Comparison of ENCODE assay signal across 8 cellular contexts in the genomic region with DNA sequence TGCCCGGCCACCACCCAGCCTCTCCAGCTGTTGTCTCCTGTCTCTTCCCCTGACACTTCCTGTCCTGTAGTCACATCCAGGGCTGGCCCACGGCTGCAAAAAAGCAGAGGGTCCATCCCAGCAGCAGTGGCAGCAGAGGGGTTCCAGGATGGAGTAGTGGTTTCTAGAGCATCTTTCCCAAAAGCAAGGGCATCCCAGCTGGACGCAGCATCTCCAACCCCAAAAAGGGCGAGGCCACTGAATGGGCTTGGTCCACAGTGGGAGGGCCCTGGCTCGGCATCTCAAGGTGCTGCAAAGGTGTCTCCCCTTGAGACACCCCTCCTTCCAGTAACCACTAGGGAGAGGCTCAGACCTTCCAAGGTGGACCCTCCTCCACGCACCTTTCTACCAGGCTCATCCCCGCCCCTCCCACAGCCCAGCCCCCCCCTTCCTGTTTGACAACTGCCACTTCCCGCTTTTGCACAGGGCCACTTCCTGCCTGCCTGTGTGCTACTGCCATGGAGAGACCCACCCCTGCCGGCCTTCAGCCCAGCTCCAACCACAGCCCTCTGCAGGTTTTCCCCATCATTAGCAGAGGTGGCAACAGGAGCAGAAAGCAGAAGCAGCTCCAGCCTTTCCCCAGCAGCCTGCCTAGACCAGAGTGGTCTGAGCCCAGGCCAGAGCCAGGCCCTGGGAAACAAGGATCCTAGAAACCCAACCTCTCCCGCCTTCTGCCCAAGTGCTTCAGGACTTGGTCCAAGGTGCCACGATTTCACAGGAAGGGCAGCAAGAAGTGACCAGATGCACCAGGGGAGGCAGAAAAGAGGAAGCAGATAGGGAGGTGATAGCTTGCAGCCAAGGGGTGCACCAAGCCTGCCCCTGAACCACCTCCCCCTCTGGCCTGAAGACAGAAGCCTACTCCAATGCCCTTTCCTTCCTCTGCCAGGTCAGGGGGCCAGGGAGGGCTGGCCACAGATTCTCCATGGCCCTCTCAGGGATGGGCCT. TPM values are rescaled to one million over a fixed set of nuclear protein-coding genes. Genes with fewer than 3 reads are reported as not detected.
DNase-seq lines count a peak whose midpoint lies in the region; ATAC-seq, FAIRE-seq and TF ChIP-seq lines count a peak whose summit lies in the region.

No MANE protein-coding gene starts in this region.

- no peaks in the 10 kb centered on the region for H4K20me1 ChIP-seq in endothelial cell of umbilical vein (replicated peaks; ENCODE audit: control insufficient read depth, extremely low read depth, insufficient read depth, low read length)

- peaks cover 14% of the 10 kb centered on the region for H3K4me1 ChIP-seq in endothelial cell of umbilical vein (ENCODE audit: control insufficient read depth, extremely low read depth, insufficient read depth, low read length)
- no peaks in the 10 kb centered on the region for H3K4me1 ChIP-seq in prostate gland (replicated peaks)

- no peaks in the 10 kb centered on the region for H3K79me2 ChIP-seq in endothelial cell of umbilical vein (ENCODE audit: control insufficient read depth, insufficient read depth, low read length)

- H3K27me3 ChIP-seq in endothelial cell of umbilical vein (ENCODE audit: control insufficient read depth in 2 of 2, insufficient read depth in 2 of 2, low read length in 2 of 2) (no peaks in the 10 kb centered on the region), prostate gland (replicated peaks; ENCODE audit: insufficient read depth) (no peaks in the 10 kb centered on the region)

- H3K4me2 ChIP-seq in endothelial cell of umbilical vein (ENCODE audit: insufficient read depth, low read length): no peak overlapping the region

- TF ChIP-seq CTCF in endothelial cell of umbilical vein (IDR thresholded peaks at IDR 0.05; ENCODE audit: extremely low read depth in 1 of 2, insufficient read depth in 1 of 2, low read depth in 1 of 2, low read length in 2 of 2) (no peak), prostate gland (IDR thresholded peaks at IDR 0.05) (no peak)

- peak; percentile 82 for FAIRE-seq in endothelial cell of umbilical vein (lab: Jason Lieb, UNC)

- H3K9ac ChIP-seq in endothelial cell of umbilical vein (replicated peaks; ENCODE audit: extremely low read depth, insufficient read depth, low read length): no peak overlapping the region

- CTCF ChIA-PET in activated CD4-positive, alpha-beta T cell treated with anti-CD3 and anti-CD28 coated beads for 36 hours (lab: Charles Lee): interaction anchor here (0.6 to 9.7 kb wide), 4 partner anchors 13 to 337 kb away, joined by 3 to 80 read pairs (median 6); no protein-coding TSS in a partner anchor
- CTCF ChIA-PET in endothelial cell of umbilical vein (lab: Charles Lee): interaction anchor here (0.8 to 2.1 kb wide), 9 partner anchors 10 to 22 kb away, joined by 3 to 8 read pairs (median 3); no protein-coding TSS in a partner anchor

- DNase-seq in GM19238 (ENCODE audit: insufficient read length, low spot score) (peak; percentile 80), endothelial cell of umbilical vein (ENCODE audit: low read depth, low spot score) (no peak), T1000 (lab: John Stamatoyannopoulos, UW) (no peak), cerebellar nuclear complex (lab: John Stamatoyannopoulos, UW) (no peak), prostate gland (ENCODE audit: low spot score) (no peak)
- peak; percentile 73 for DNase-seq in activated CD4-positive, alpha-beta T cell treated with anti-CD3 and anti-CD28 coated beads for 36 hours
- DNase-seq in stimulated activated CD8-positive, alpha-beta memory T cell treated with anti-CD3 and anti-CD28 coated beads, Interleukin-4, amount 100 ng/mL, for 48 hours: peak; percentile 62

- BruUV-seq in endothelial cell of umbilical vein (replicated peaks; lab: Mats Ljungman, UMichigan): no TSS peak

- no peak overlapping the region for H3K27ac ChIP-seq in endothelial cell of umbilical vein (ENCODE audit: insufficient read depth, low read depth, low read length)
- no peak overlapping the region for H3K27ac ChIP-seq in prostate gland

- peak overlapping the region; percentile 99 for H3K27ac Mint-ChIP-seq in activated CD4-positive, alpha-beta T cell treated with anti-CD3 and anti-CD28 coated beads for 36 hours

- H3K4me1 Mint-ChIP-seq in activated CD4-positive, alpha-beta T cell treated with anti-CD3 and anti-CD28 coated beads for 36 hours: peaks cover 77% of the 10 kb centered on the region

- H3K36me3 Mint-ChIP-seq in activated CD4-positive, alpha-beta T cell treated with anti-CD3 and anti-CD28 coated beads for 36 hours (ENCODE audit: low read depth): peaks cover 13% of the 10 kb centered on the region

- H3K9me3 Mint-ChIP-seq in activated CD4-positive, alpha-beta T cell treated with anti-CD3 and anti-CD28 coated beads for 36 hours (ENCODE audit: low read depth): no peaks in the 10 kb centered on the region

- 70% methylated on average over 11 of the region's 11 CpGs for WGBS in prostate gland

- intact Hi-C loops in activated CD4-positive, alpha-beta T cell treated with anti-CD3 and anti-CD28 coated beads for 36 hours (cut with DNase I, micrococcal nuclease): loop anchor here in 1 of 2 experiments (1.0 kb wide), 1 partner anchor 8 kb away; no protein-coding TSS in a partner anchor
- intact Hi-C loops in endothelial cell of umbilical vein (cut with micrococcal nuclease): no loop called here
- intact Hi-C loops in prostate gland (cut with DNase I): no loop called here

- H3K9me1 ChIP-seq in endothelial cell of umbilical vein (replicated peaks; ENCODE audit: control insufficient read depth, extremely low read depth, insufficient read depth, low read length): no peaks in the 10 kb centered on the region

- no peaks in the 10 kb centered on the region for H3K9me3 ChIP-seq in endothelial cell of umbilical vein (replicated peaks; ENCODE audit: control insufficient read depth, insufficient read depth, low read length)
- H3K9me3 ChIP-seq in prostate gland: no peaks in the 10 kb centered on the region

- peaks cover 0 to 10% of the 10 kb centered on the region in 2 experiments for H3K36me3 ChIP-seq in endothelial cell of umbilical vein (ENCODE audit: control insufficient read depth in 2 of 2, extremely low read depth in 1 of 2, insufficient read depth in 2 of 2, low read length in 2 of 2)
- no peaks in the 10 kb centered on the region for H3K36me3 ChIP-seq in prostate gland

- no peak overlapping the region for H3K4me3 ChIP-seq in endothelial cell of umbilical vein (replicated peaks in 1 of 3; ENCODE audit: insufficient read depth in 1 of 3, low read depth in 1 of 3, low read length in 3 of 3)
- H3K4me3 ChIP-seq in prostate gland: no peak overlapping the region

- TF ChIP-seq POLR2A in endothelial cell of umbilical vein (IDR thresholded peaks at IDR 0.05; ENCODE audit: low read depth, low read length) (no peak), prostate gland (IDR thresholded peaks at IDR 0.05) (no peak)

- H3K4me3 Mint-ChIP-seq in activated CD4-positive, alpha-beta T cell treated with anti-CD3 and anti-CD28 coated beads for 36 hours: peak overlapping the region; percentile 70

- ATAC-seq in HG03432 (IDR thresholded peaks at IDR 0.05; ENCODE audit: unreplicated experiment): peak; percentile 89
- peak; percentile 88 for ATAC-seq in activated CD4-positive, alpha-beta T cell treated with anti-CD3 and anti-CD28 coated beads for 36 hours

- H3K27me3 Mint-ChIP-seq in activated CD4-positive, alpha-beta T cell treated with anti-CD3 and anti-CD28 coated beads for 36 hours: no peaks in the 10 kb centered on the region

- H2AFZ ChIP-seq in endothelial cell of umbilical vein (ENCODE audit: low read depth, low read length): no peak overlapping the region

- dilution Hi-C loops in endothelial cell of umbilical vein (cut with MboI; ENCODE audit: extremely low pct_ligation_motif_present, low sequenced_read_pairs): no loop called here

- POLR2A ChIA-PET in activated CD4-positive, alpha-beta T cell treated with anti-CD3 and anti-CD28 coated beads for 36 hours (lab: Charles Lee): interaction anchor here (0.8 kb wide), 1 partner anchor 14 kb away, joined by 3 read pairs; no protein-coding TSS in a partner anchor
- POLR2A ChIA-PET in endothelial cell of umbilical vein (lab: Charles Lee): no interaction called here

RNA-seq across cellular contexts. Expression of a gene that starts 8.6 kb away (rescaled TPM):
- total RNA-seq in activated CD4-positive, alpha-beta T cell treated with anti-CD3 and anti-CD28 coated beads for 36 hours: 10 to 100 TPM; 16.4 to 19.4 TPM
- total RNA-seq in endothelial cell of umbilical vein (28.1 and 33.6 TPM in 2 replicates), prostate gland (10 to 100 TPM; 41.9 to 47.8 TPM)
- 26.8 and 27.2 TPM in 2 replicates for polyA plus RNA-seq in endothelial cell of umbilical vein
- 27.3 and 29.6 TPM in 2 replicates for polyA plus RNA-seq in endothelial cell of umbilical vein (2011; cell fraction: cytosol; rRNA removed)
- polyA plus RNA-seq in endothelial cell of umbilical vein (2011; cell fraction: nucleus; rRNA removed): 71.3 and 74.1 TPM in 2 replicates
- polyA plus RNA-seq in endothelial cell of umbilical vein (2012): 23.6 and 26.7 TPM in 2 replicates
- polyA minus RNA-seq in endothelial cell of umbilical vein: 35.0 and 38.8 TPM in 2 replicates
- 12.7 TPM for polyA minus RNA-seq in endothelial cell of umbilical vein (2011; cell fraction: cytosol; rRNA and poly(A)+ RNA removed)
- polyA minus RNA-seq in endothelial cell of umbilical vein (2011; cell fraction: nucleus; rRNA and poly(A)+ RNA removed): 22.1 and 30.7 TPM in 2 replicates

RNA-seq across cellular contexts. Expression of a gene that starts 45.2 kb away (rescaled TPM):
- under 1 TPM in 1 of 2 experiments, not detected in 1; 0.16 TPM for total RNA-seq in activated CD4-positive, alpha-beta T cell treated with anti-CD3 and anti-CD28 coated beads for 36 hours
- total RNA-seq in endothelial cell of umbilical vein (32.5 and 34.9 TPM in 2 replicates), prostate gland (10 to 100 TPM in 1 of 2 donors, 1 to 10 TPM in 1; 7.1 to 11.0 TPM)
- polyA plus RNA-seq in endothelial cell of umbilical vein: 22.0 and 23.6 TPM in 2 replicates
- polyA plus RNA-seq in endothelial cell of umbilical vein (2011; cell fraction: cytosol; rRNA removed): 31.7 and 33.2 TPM in 2 replicates
- 33.4 and 36.3 TPM in 2 replicates for polyA plus RNA-seq in endothelial cell of umbilical vein (2011; cell fraction: nucleus; rRNA removed)
- polyA plus RNA-seq in endothelial cell of umbilical vein (2012): 39.8 and 90.5 TPM in 2 replicates
- polyA minus RNA-seq in endothelial cell of umbilical vein: 13.1 and 19.7 TPM in 2 replicates
- 3.0 TPM for polyA minus RNA-seq in endothelial cell of umbilical vein (2011; cell fraction: cytosol; rRNA and poly(A)+ RNA removed)
- polyA minus RNA-seq in endothelial cell of umbilical vein (2011; cell fraction: nucleus; rRNA and poly(A)+ RNA removed): 5.0 TPM in 2 replicates

RNA-seq across cellular contexts. Expression of a gene that starts 54.4 kb away (rescaled TPM):
- 10 to 100 TPM; 54.7 to 65.0 TPM for total RNA-seq in activated CD4-positive, alpha-beta T cell treated with anti-CD3 and anti-CD28 coated beads for 36 hours
- total RNA-seq in endothelial cell of umbilical vein (26.3 and 30.2 TPM in 2 replicates), prostate gland (10 to 100 TPM; 39.7 to 57.4 TPM)
- polyA plus RNA-seq in endothelial cell of umbilical vein: 25.0 and 30.1 TPM in 2 replicates
- 15.3 and 16.0 TPM in 2 replicates for polyA plus RNA-seq in endothelial cell of umbilical vein (2011; cell fraction: cytosol; rRNA removed)
- 56.8 and 73.6 TPM in 2 replicates for polyA plus RNA-seq in endothelial cell of umbilical vein (2011; cell fraction: nucleus; rRNA removed)
- polyA plus RNA-seq in endothelial cell of umbilical vein (2012): 23.2 and 25.0 TPM in 2 replicates
- polyA minus RNA-seq in endothelial cell of umbilical vein: 43.4 and 44.0 TPM in 2 replicates
- 2.8 TPM for polyA minus RNA-seq in endothelial cell of umbilical vein (2011; cell fraction: cytosol; rRNA and poly(A)+ RNA removed)
- polyA minus RNA-seq in endothelial cell of umbilical vein (2011; cell fraction: nucleus; rRNA and poly(A)+ RNA removed): 30.6 and 41.0 TPM in 2 replicates

Comparison
In these comparisons a context has a peak if more than half of its experiments do, and no peak if none do; other contexts are left out.
1. DNase-seq: peak in GM19238 (single experiment), activated CD4-positive, alpha-beta T cell treated with anti-CD3 and anti-CD28 coated beads for 36 hours (single experiment) and stimulated activated CD8-positive, alpha-beta memory T cell treated with anti-CD3 and anti-CD28 coated beads, Interleukin-4, amount 100 ng/mL, for 48 hours (single experiment); none in endothelial cell of umbilical vein (single experiment), T1000 (single experiment), cerebellar nuclear complex (0 of 2) and prostate gland (single experiment).
2. RNA of a gene that starts 45.2 kb away (total RNA-seq): 32.5 to 34.9 TPM in endothelial cell of umbilical vein and 7.1 to 11.0 TPM in prostate gland; 0.16 TPM in activated CD4-positive, alpha-beta T cell treated with anti-CD3 and anti-CD28 coated beads for 36 hours; every median in the first group is over 4 times any median in the second.